ENCODE assay signal across 8 cellular contexts in genomic region chr22:26679003-26679629, GRCh38. TPM values are rescaled to one million over a fixed set of nuclear protein-coding genes. Genes with fewer than 3 reads are reported as not detected.
A peak's percentile ranks its signal among the peaks of the same experiment; 100 is the strongest.
DNase-seq lines count a peak whose midpoint lies in the region; ATAC-seq and TF ChIP-seq lines count a peak whose summit lies in the region.

No MANE protein-coding gene starts in this region.

- peak; percentile 48 for ATAC-seq in GM18868 (IDR thresholded peaks at IDR 0.05; ENCODE audit: unreplicated experiment)
- ATAC-seq in left lobe of liver = peak; percentile 99
- ATAC-seq in HG03565 (IDR thresholded peaks at IDR 0.05; ENCODE audit: unreplicated experiment) = no peak

- DNase-seq in AG09309 (ENCODE audit: low read depth) = no peak
- DNase-seq in NCI-H226 = peak; percentile 23
- DNase-seq in activated CD4-positive, alpha-beta T cell treated with anti-CD3 and anti-CD28 coated beads for 1 hour = peak; percentile 54
- peak; percentile 62 for DNase-seq in cerebellum (ENCODE audit: low spot score)
- DNase-seq in left lobe of liver (ENCODE audit: low spot score) = peak; percentile 74
- peak in 2 of 3 donors; percentile 39 to 62 for DNase-seq in stimulated activated CD4-positive, alpha-beta T cell treated with anti-CD3 and anti-CD28 coated beads, TNF-alpha, amount 100 ng/mL, for 1 hour (ENCODE audit: low read depth in 3 of 3, low spot score in 1 of 3)

- TF ChIP-seq CTCF in AG09309 (IDR thresholded peaks at IDR 0.05; ENCODE audit: control insufficient read depth, insufficient read depth, low read depth, low read length, missing control alignments) = peak; percentile 95

- no peak overlapping the region for H3K4me3 ChIP-seq in AG09309 (ENCODE audit: control insufficient read depth, low read depth, low read length)

RNA-seq across cellular contexts. Expression of gene MIAT, which starts 21.7 kb away (rescaled TPM):
- total RNA-seq in cerebellum (194 TPM), left lobe of liver (0.60 TPM)

RNA-seq across cellular contexts. Expression of gene CRYBA4, which starts 57.4 kb away (rescaled TPM):
- not detected for total RNA-seq in cerebellum
- total RNA-seq in left lobe of liver = not detected

Comparison
In these comparisons a context has a peak if more than half of its experiments do, and no peak if none do; other contexts are left out.
1. RNA of gene MIAT, which starts 21.7 kb away (total RNA-seq): 194 TPM in cerebellum (single experiment); 0.60 TPM in left lobe of liver (single experiment); every median in the first group is over 100 times any median in the second.